8 cellular contexts compared by ENCODE assay signal in the genomic region with DNA sequence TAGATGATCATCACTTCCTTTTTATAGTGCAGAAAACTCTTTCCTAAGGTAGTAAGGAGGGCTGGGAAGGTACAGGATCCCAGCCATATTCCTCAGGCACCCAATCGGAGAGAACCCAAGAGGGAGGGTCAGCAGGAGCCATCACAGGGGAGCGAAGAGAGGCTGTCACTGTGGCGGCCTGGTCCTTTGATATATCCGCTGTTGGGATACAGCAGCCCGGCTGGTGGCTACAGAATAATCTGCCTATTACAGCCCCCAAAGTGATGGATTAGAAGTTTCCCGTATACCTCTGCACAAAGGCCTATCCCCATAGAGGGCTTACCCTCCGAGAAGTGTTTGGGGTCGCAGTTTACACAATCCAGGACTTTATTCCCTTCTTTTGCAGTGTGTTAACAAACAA. TPM values are rescaled to one million over a fixed set of nuclear protein-coding genes. Genes with fewer than 3 reads are reported as not detected.
A peak's percentile ranks its signal among the peaks of the same experiment; 100 is the strongest.
DNase-seq lines count a peak whose midpoint lies in the region; ATAC-seq and TF ChIP-seq lines count a peak whose summit lies in the region.

No MANE protein-coding gene starts in this region.

- peak overlapping the region; percentile 58 for H3K27ac ChIP-seq in CD4-positive, alpha-beta memory T cell (ENCODE audit: low read depth, low read length)

- H3K4me1 ChIP-seq in CD4-positive, alpha-beta memory T cell (ENCODE audit: insufficient read depth, low read length): peaks cover 26% of the 10 kb centered on the region

- DNase-seq in CD4-positive, alpha-beta memory T cell: no peak
- no peak for DNase-seq in naive B cell
- DNase-seq in activated gamma-delta T cell treated with Interleukin-2 at 50 U/mL for 16 hours: no peak
- DNase-seq in omental fat pad (ENCODE audit: low spot score): no peak
- no peak for DNase-seq in NCI-H1048 (lab: John Stamatoyannopoulos, UW)

- ATAC-seq in HG03045 (IDR thresholded peaks at IDR 0.05; ENCODE audit: unreplicated experiment): peak; percentile 7
- ATAC-seq in naive B cell (ENCODE audit: low read depth in 2 of 2): no peak
- ATAC-seq in omental fat pad (ENCODE audit: low FRiP score): no peak
- ATAC-seq in HG03139 (IDR thresholded peaks at IDR 0.05; ENCODE audit: unreplicated experiment): no peak

- peak overlapping the region; percentile 93 to 99 (median 96) for H3K4me3 Mint-ChIP-seq in CD4-positive, alpha-beta memory T cell
- H3K4me3 Mint-ChIP-seq in brain: peak overlapping the region; percentile 89 to 97 (median 96)
- H3K4me3 Mint-ChIP-seq in naive B cell: peak overlapping the region; percentile 76 to 99 (median 98)

- H3K27ac Mint-ChIP-seq in CD4-positive, alpha-beta memory T cell: peak overlapping the region in 6 of 7 donors; percentile 95 to 100 (median 98)
- H3K27ac Mint-ChIP-seq in brain (peak overlapping the region; percentile 93 to 99 (median 97)), naive B cell (peak overlapping the region in 4 of 6 donors; percentile 99 to 100 (median 100))

- H3K9me3 Mint-ChIP-seq in CD4-positive, alpha-beta memory T cell: peaks cover 0 to 16% (median under 1%) of the 10 kb centered on the region in 8 donors
- H3K9me3 Mint-ChIP-seq in brain (peaks cover 0 to 12% (median 3%) of the 10 kb centered on the region in 5 experiments), naive B cell (peaks cover 0 to 5% (median 2%) of the 10 kb centered on the region in 7 donors)

- CTCF ChIA-PET in CD4-positive, alpha-beta memory T cell (lab: Charles Lee; ENCODE audit: partially characterized antibody): interaction anchor here (1.2 to 2.4 kb wide), 3 partner anchors 10 to 56 kb away, joined by 3 to 12 read pairs (median 5); partner anchors contain the start of gene OSBP

- intact Hi-C loops in CD4-positive, alpha-beta memory T cell (cut with micrococcal nuclease): loop anchor here (1.0 to 10.0 kb wide), 3 partner anchors 9 to 1845 kb away; partner anchors contain the start of genes DTX4, MED19 and TMX2

- TF ChIP-seq CTCF in brain (conservative IDR thresholded peaks at IDR 0.05): no peak
- TF ChIP-seq CTCF in omental fat pad (IDR thresholded peaks at IDR 0.05): no peak

- H3K27me3 Mint-ChIP-seq in CD4-positive, alpha-beta memory T cell: peaks cover 2 to 5% of the 10 kb centered on the region in 2 donors
- H3K27me3 Mint-ChIP-seq in brain: peaks cover 19% of the 10 kb centered on the region
- peaks cover 0 to 27% (median 5%) of the 10 kb centered on the region in 3 donors for H3K27me3 Mint-ChIP-seq in naive B cell

- H3K4me3 ChIP-seq in CD4-positive, alpha-beta memory T cell (ENCODE audit: low read length in 2 of 2): peak overlapping the region; percentile 83 to 87

- POLR2A ChIA-PET in CD4-positive, alpha-beta memory T cell (lab: Charles Lee; ENCODE audit: partially characterized antibody): interaction anchor here (1.0 to 5.8 kb wide), 8 partner anchors 9 to 213 kb away, joined by 3 to 76 read pairs (median 12); partner anchors contain the start of genes OSBP and PATL1

- no peaks in the 10 kb centered on the region for H3K36me3 ChIP-seq in CD4-positive, alpha-beta memory T cell (ENCODE audit: insufficient read depth, low read length)

- H3K9me3 ChIP-seq in CD4-positive, alpha-beta memory T cell (ENCODE audit: control insufficient read depth in 1 of 2, low read length in 2 of 2): no peaks in the 10 kb centered on the region

- peaks cover 0 to 11% of the 10 kb centered on the region in 2 donors for H3K36me3 Mint-ChIP-seq in CD4-positive, alpha-beta memory T cell
- H3K36me3 Mint-ChIP-seq in brain (no peaks in the 10 kb centered on the region), naive B cell (no peaks in the 10 kb centered on the region)

- peaks cover 30 to 56% (median 41%) of the 10 kb centered on the region in 4 donors for H3K4me1 Mint-ChIP-seq in CD4-positive, alpha-beta memory T cell
- H3K4me1 Mint-ChIP-seq in brain (peaks cover 60% of the 10 kb centered on the region), naive B cell (peaks cover 29 to 52% (median 41%) of the 10 kb centered on the region in 3 donors)

- no peaks in the 10 kb centered on the region for H3K27me3 ChIP-seq in CD4-positive, alpha-beta memory T cell (ENCODE audit: insufficient read depth, low read length)

RNA-seq across cellular contexts. Expression of gene OR4D9, which starts 48.5 kb away (rescaled TPM):
- total RNA-seq in CD4-positive, alpha-beta memory T cell: not detected
- not detected for polyA plus RNA-seq in CD4-positive, alpha-beta memory T cell
- not detected for polyA plus RNA-seq in brain (ENCODE audit: insufficient read depth, low read depth, low replicate concordance)
- not detected for polyA plus RNA-seq in naive B cell (ENCODE audit: low read depth in 6 of 6)
- not detected for total RNA-seq in omental fat pad

RNA-seq across cellular contexts. Expression of gene OSBP, which starts 55.7 kb away (rescaled TPM):
- total RNA-seq in CD4-positive, alpha-beta memory T cell: 10 to 100 TPM; 55.3 to 55.6 TPM
- 10 to 100 TPM; 17.4 to 41.5 TPM for polyA plus RNA-seq in CD4-positive, alpha-beta memory T cell
- polyA plus RNA-seq in brain (ENCODE audit: insufficient read depth, low read depth, low replicate concordance) (41.9 TPM), naive B cell (ENCODE audit: low read depth in 6 of 6) (10 to 100 TPM; 20.4 to 34.4 (median 27.5) TPM)
- total RNA-seq in omental fat pad: 10 to 100 TPM; 33.7 to 46.3 (median 35.1) TPM

RNA-seq across cellular contexts. Expression of gene OR4D11, which starts 56.5 kb away (rescaled TPM):
- not detected for total RNA-seq in CD4-positive, alpha-beta memory T cell
- not detected for polyA plus RNA-seq in CD4-positive, alpha-beta memory T cell
- polyA plus RNA-seq in brain (ENCODE audit: insufficient read depth, low read depth, low replicate concordance) (not detected), naive B cell (ENCODE audit: low read depth in 6 of 6) (not detected)
- total RNA-seq in omental fat pad: not detected
